8 cellular contexts compared by ENCODE assay signal in genomic region chr17:59001158-59001814, GRCh38.
DNase-seq lines count a peak whose midpoint lies in the region; ATAC-seq and TF ChIP-seq lines count a peak whose summit lies in the region.

No MANE protein-coding gene starts in this region.

- H4K20me1 ChIP-seq in OCI-LY3 (ENCODE audit: insufficient read depth, low read length) = no peaks in the 10 kb centered on the region

- H3K36me3 Mint-ChIP-seq in HFFc6 (ENCODE audit: low read depth) = peaks cover 25% of the 10 kb centered on the region
- H3K36me3 Mint-ChIP-seq in activated T-helper 1 cell treated with anti-CD3 and anti-CD28 coated beads, Interleukin-12 subunit alpha, Interleukin-12 subunit beta, Interleukin-2, Interleukin-4 antibody, amounts not matched to agents 30 ng/mL and 10 ng/mL and 1 ng/mL, durations not matched to agents 14 hours and 24 hours and 36 hours (ENCODE audit: low read depth) = peaks cover 33% of the 10 kb centered on the region

- H3K27ac ChIP-seq in OCI-LY3 (ENCODE audit: low read length) (peak overlapping the region; percentile 91), heart left ventricle (peak overlapping the region in 8 of 12 donors; percentile 11 to 86 (median 16))

- H3K4me1 ChIP-seq in OCI-LY3 (ENCODE audit: low read length) = peaks cover 38% of the 10 kb centered on the region
- peaks cover 0 to 40% (median 3%) of the 10 kb centered on the region in 12 donors for H3K4me1 ChIP-seq in heart left ventricle

- H3K27me3 ChIP-seq in OCI-LY3 (ENCODE audit: low read depth, low read length) = no peaks in the 10 kb centered on the region
- H3K27me3 ChIP-seq in heart left ventricle = no peaks in the 10 kb centered on the region

- H3K27me3 Mint-ChIP-seq in HFFc6 (ENCODE audit: insufficient read depth) = no peaks in the 10 kb centered on the region
- H3K27me3 Mint-ChIP-seq in activated T-helper 1 cell treated with anti-CD3 and anti-CD28 coated beads, Interleukin-12 subunit alpha, Interleukin-12 subunit beta, Interleukin-2, Interleukin-4 antibody, amounts not matched to agents 30 ng/mL and 10 ng/mL and 1 ng/mL, durations not matched to agents 14 hours and 24 hours and 36 hours (ENCODE audit: insufficient read depth) = no peaks in the 10 kb centered on the region

- peak in 3 of 4 donors; percentile 78 to 87 (median 78) for ATAC-seq in heart left ventricle

- peak overlapping the region; percentile 86 for H3K4me3 Mint-ChIP-seq in HFFc6
- peak overlapping the region; percentile 79 for H3K4me3 Mint-ChIP-seq in activated T-helper 1 cell treated with anti-CD3 and anti-CD28 coated beads, Interleukin-12 subunit alpha, Interleukin-12 subunit beta, Interleukin-2, Interleukin-4 antibody, amounts not matched to agents 30 ng/mL and 10 ng/mL and 1 ng/mL, durations not matched to agents 14 hours and 24 hours and 36 hours

- H3K79me2 ChIP-seq in OCI-LY3 (ENCODE audit: low read length) = no peaks in the 10 kb centered on the region

- H3K4me2 ChIP-seq in OCI-LY3 (ENCODE audit: low read length) = peak overlapping the region; percentile 74

- peak; percentile 93 for DNase-seq in GM12864 (ENCODE audit: low read depth)
- peak; percentile 12 for DNase-seq in HFFc6
- DNase-seq in activated T-helper 1 cell treated with anti-CD3 and anti-CD28 coated beads, Interleukin-12 subunit alpha, Interleukin-12 subunit beta, Interleukin-2, Interleukin-4 antibody, amounts not matched to agents 30 ng/mL and 10 ng/mL and 1 ng/mL, durations not matched to agents 14 hours and 24 hours and 36 hours (ENCODE audit: low spot score) = peak; percentile 78
- DNase-seq in heart left ventricle = peak in 4 of 5 donors; percentile 32 to 50 (median 42)
- DNase-seq in stimulated activated CD4-positive, alpha-beta T cell treated with anti-CD3 and anti-CD28 coated beads, Interleukin-12 subunit alpha, Interleukin-12 subunit beta, amount 100 ng/mL, for 24 hours (ENCODE audit: low read depth in 2 of 2) = peak; percentile 43 to 59
- DNase-seq in NCI-H187 treated with DMSO at 0.1 percent for 48 hours (lab: John Stamatoyannopoulos, UW) = no peak
- no peak for DNase-seq in hippocampal formation (lab: John Stamatoyannopoulos, UW)

- TF ChIP-seq CTCF in GM12864 (IDR thresholded peaks at IDR 0.05; ENCODE audit: low read depth, low read length, missing control alignments) (no peak), HFFc6 (IDR thresholded peaks at IDR 0.05) (no peak), OCI-LY3 (IDR thresholded peaks at IDR 0.05; ENCODE audit: low read depth, low read length) (no peak), heart left ventricle (IDR thresholded peaks at IDR 0.05) (no peak)

- no peaks in the 10 kb centered on the region for H3K9me3 Mint-ChIP-seq in HFFc6
- no peaks in the 10 kb centered on the region for H3K9me3 Mint-ChIP-seq in activated T-helper 1 cell treated with anti-CD3 and anti-CD28 coated beads, Interleukin-12 subunit alpha, Interleukin-12 subunit beta, Interleukin-2, Interleukin-4 antibody, amounts not matched to agents 30 ng/mL and 10 ng/mL and 1 ng/mL, durations not matched to agents 14 hours and 24 hours and 36 hours

- intact Hi-C loops in activated T-helper 1 cell treated with anti-CD3 and anti-CD28 coated beads, Interleukin-12 subunit alpha, Interleukin-12 subunit beta, Interleukin-2, Interleukin-4 antibody, amounts not matched to agents 30 ng/mL and 10 ng/mL and 1 ng/mL, durations not matched to agents 14 hours and 24 hours and 36 hours (cut with micrococcal nuclease) = loop anchor here (1.0 to 10.0 kb wide), 7 partner anchors 295 to 666 kb away; no protein-coding TSS in a partner anchor
- intact Hi-C loops in heart left ventricle (cut with DNase I) = loop anchor here in 4 of 10 donors (5.0 kb wide), 3 partner anchors 289 to 479 kb away; no protein-coding TSS in a partner anchor

- 45 to 65% (median 54%) methylated on average over 10 of the region's 10 CpGs for WGBS in heart left ventricle, 4 donors

- peak overlapping the region; percentile 70 for H3K9ac ChIP-seq in OCI-LY3 (ENCODE audit: low read length)

- peaks cover 58% of the 10 kb centered on the region for H3K4me1 Mint-ChIP-seq in HFFc6 (ENCODE audit: low read depth)
- peaks cover 22% of the 10 kb centered on the region for H3K4me1 Mint-ChIP-seq in activated T-helper 1 cell treated with anti-CD3 and anti-CD28 coated beads, Interleukin-12 subunit alpha, Interleukin-12 subunit beta, Interleukin-2, Interleukin-4 antibody, amounts not matched to agents 30 ng/mL and 10 ng/mL and 1 ng/mL, durations not matched to agents 14 hours and 24 hours and 36 hours (ENCODE audit: low read depth)

- H2AFZ ChIP-seq in OCI-LY3 (ENCODE audit: low read depth, low read length) = no peak overlapping the region

- H3K27ac Mint-ChIP-seq in HFFc6 = peak overlapping the region; percentile 90
- peak overlapping the region; percentile 87 for H3K27ac Mint-ChIP-seq in activated T-helper 1 cell treated with anti-CD3 and anti-CD28 coated beads, Interleukin-12 subunit alpha, Interleukin-12 subunit beta, Interleukin-2, Interleukin-4 antibody, amounts not matched to agents 30 ng/mL and 10 ng/mL and 1 ng/mL, durations not matched to agents 14 hours and 24 hours and 36 hours

- H3K9me3 ChIP-seq in OCI-LY3 (ENCODE audit: insufficient read depth, low read length) (no peaks in the 10 kb centered on the region), heart left ventricle (no peaks in the 10 kb centered on the region)

- H3K4me3 ChIP-seq in GM12864 (ENCODE audit: low read depth, low read length) = 0 out of 2 replicates have a peak overlapping the region, but pooled peaks have one; percentile 0
- peak overlapping the region; percentile 70 for H3K4me3 ChIP-seq in OCI-LY3 (ENCODE audit: low read length)
- peak overlapping the region in 6 of 12 donors; percentile 6 to 35 (median 24) for H3K4me3 ChIP-seq in heart left ventricle

- no peak for TF ChIP-seq POLR2A in heart left ventricle (IDR thresholded peaks at IDR 0.05)

- H3K36me3 ChIP-seq in OCI-LY3 (replicated peaks; ENCODE audit: low read depth, low read length) (peaks cover 8% of the 10 kb centered on the region), heart left ventricle (peaks cover 0 to 51% (median 31%) of the 10 kb centered on the region in 9 donors)

Comparison
In these comparisons a context has a peak if more than half of its experiments do, and no peak if none do; other contexts are left out.
1. DNase-seq: peak in GM12864 (single experiment), HFFc6 (single experiment), activated T-helper 1 cell treated with anti-CD3 and anti-CD28 coated beads, Interleukin-12 subunit alpha, Interleukin-12 subunit beta, Interleukin-2, Interleukin-4 antibody, amounts not matched to agents 30 ng/mL and 10 ng/mL and 1 ng/mL, durations not matched to agents 14 hours and 24 hours and 36 hours (single experiment), heart left ventricle (4 of 5) and stimulated activated CD4-positive, alpha-beta T cell treated with anti-CD3 and anti-CD28 coated beads, Interleukin-12 subunit alpha, Interleukin-12 subunit beta, amount 100 ng/mL, for 24 hours (2 of 2); none in NCI-H187 treated with DMSO at 0.1 percent for 48 hours (single experiment) and hippocampal formation (0 of 2).